In the genomic region with DNA sequence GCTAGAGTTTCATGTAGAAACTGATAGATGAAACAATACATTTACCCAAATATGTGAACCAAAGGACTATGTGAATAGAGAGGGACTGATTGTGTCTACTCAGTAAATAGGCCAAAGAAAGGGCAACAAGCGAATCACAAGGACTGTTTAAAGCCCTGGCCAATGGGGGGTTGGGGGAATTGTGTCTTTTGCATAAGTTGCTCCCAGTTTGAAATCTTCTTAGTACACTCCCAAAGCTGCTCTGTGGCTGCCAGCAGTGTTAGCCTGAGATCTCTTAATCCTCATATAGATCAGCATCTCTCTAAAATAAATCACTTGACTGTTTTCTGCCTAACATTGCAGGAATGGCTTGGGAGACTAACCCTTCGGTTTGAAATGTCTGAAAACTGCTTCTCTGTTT, we compare ENCODE assay signal across 23 cellular contexts.
"Had no signal": no experiment of that assay in that cellular context is flagged by ENCODE, and none has a peak within 500 bp of the region (broad histone marks: within the 10 kb centered on the region; RNA-seq: fewer than 3 reads in every experiment).

No MANE protein-coding gene starts in this region.

- H3K36me3 ChIP-seq: neutrophil, ovary, spleen, tibial nerve, upper lobe of right lung, vagina had no signal

- H3K27ac Mint-ChIP-seq: endodermal cell; naive B cell; nephron progenitor cell; progenitor cell of endocrine pancreas; stimulated activated memory B cell treated with anti-CD40 and anti-IgM and Interleukin-4, amounts not matched to agents 10 μg/mL and 1 μg/mL and 100 μg/mL, for 72 hours; stimulated activated naive CD8-positive, alpha-beta T cell treated with anti-CD3 and anti-CD28 coated beads, Interleukin-15, Interleukin-2, amounts not matched to agents 100 ng/mL and 50 ng/mL, for 24 hours had no signal

- H3K4me2 ChIP-seq: hepatocyte had no signal

- H3K9me3 Mint-ChIP-seq: endodermal cell; nephron progenitor cell; stimulated activated naive CD8-positive, alpha-beta T cell treated with anti-CD3 and anti-CD28 coated beads, Interleukin-15, Interleukin-2, amounts not matched to agents 100 ng/mL and 50 ng/mL, for 24 hours had no signal

- H3K27me3 ChIP-seq: foreskin keratinocyte, hepatocyte, neutrophil, ovary, spleen, tibial nerve, upper lobe of right lung, vagina had no signal

- DNase-seq: effector CD4-positive, alpha-beta T cell; endodermal cell; erythroblast; foreskin keratinocyte; mesendoderm; naive B cell; nephron progenitor cell; ovary; spleen; stimulated activated CD4-positive, alpha-beta T cell treated with anti-CD3 and anti-CD28 coated beads, Interleukin-15, amount 100 ng/mL, for 24 hours; stimulated activated CD4-positive, alpha-beta T cell treated with anti-CD3 and anti-CD28 coated beads, Interleukin-1b, Interleukin-23, amount 100 ng/mL, for 48 hours; stimulated activated CD4-positive, alpha-beta T cell treated with anti-CD3 and anti-CD28 coated beads, Interleukin-4, amount 100 ng/mL, for 24 hours; upper lobe of right lung had no signal

- H3K79me2 ChIP-seq: hepatocyte had no signal

- H3K27me3 Mint-ChIP-seq: naive B cell; progenitor cell of endocrine pancreas; stimulated activated memory B cell treated with anti-CD40 and anti-IgM and Interleukin-4, amounts not matched to agents 10 μg/mL and 1 μg/mL and 100 μg/mL, for 72 hours; stimulated activated naive CD8-positive, alpha-beta T cell treated with anti-CD3 and anti-CD28 coated beads, Interleukin-15, Interleukin-2, amounts not matched to agents 100 ng/mL and 50 ng/mL, for 24 hours had no signal

- H3K4me1 Mint-ChIP-seq: naive B cell; nephron progenitor cell; stimulated activated memory B cell treated with anti-CD40 and anti-IgM and Interleukin-4, amounts not matched to agents 10 μg/mL and 1 μg/mL and 100 μg/mL, for 72 hours had no signal

- H3K27ac ChIP-seq: coronary artery, foreskin keratinocyte, hepatocyte, neutrophil, ovary, spleen, tibial nerve, upper lobe of right lung, vagina had no signal

- ATAC-seq: foreskin keratinocyte; sciatic nerve; stimulated activated memory B cell treated with anti-CD40 and anti-IgM and Interleukin-4, amounts not matched to agents 10 μg/mL and 1 μg/mL and 100 μg/mL, for 72 hours; upper lobe of right lung had no signal

- H3K36me3 Mint-ChIP-seq: naive B cell; stimulated activated memory B cell treated with anti-CD40 and anti-IgM and Interleukin-4, amounts not matched to agents 10 μg/mL and 1 μg/mL and 100 μg/mL, for 72 hours had no signal

- H2AFZ ChIP-seq: hepatocyte had no signal

- H3K9me3 ChIP-seq: neutrophil, ovary, spleen, tibial nerve, upper lobe of right lung, vagina had no signal

- H3K4me3 Mint-ChIP-seq: endodermal cell; naive B cell; nephron progenitor cell; stimulated activated memory B cell treated with anti-CD40 and anti-IgM and Interleukin-4, amounts not matched to agents 10 μg/mL and 1 μg/mL and 100 μg/mL, for 72 hours; stimulated activated naive CD8-positive, alpha-beta T cell treated with anti-CD3 and anti-CD28 coated beads, Interleukin-15, Interleukin-2, amounts not matched to agents 100 ng/mL and 50 ng/mL, for 24 hours had no signal

- H3K4me1 ChIP-seq: foreskin keratinocyte, spleen, upper lobe of right lung, vagina had no signal

- FAIRE-seq: endothelial cell of umbilical vein had no signal

- H3K4me3 ChIP-seq: coronary artery, hepatocyte, ovary, spleen, tibial nerve, upper lobe of right lung, vagina had no signal
